In the genomic region with DNA sequence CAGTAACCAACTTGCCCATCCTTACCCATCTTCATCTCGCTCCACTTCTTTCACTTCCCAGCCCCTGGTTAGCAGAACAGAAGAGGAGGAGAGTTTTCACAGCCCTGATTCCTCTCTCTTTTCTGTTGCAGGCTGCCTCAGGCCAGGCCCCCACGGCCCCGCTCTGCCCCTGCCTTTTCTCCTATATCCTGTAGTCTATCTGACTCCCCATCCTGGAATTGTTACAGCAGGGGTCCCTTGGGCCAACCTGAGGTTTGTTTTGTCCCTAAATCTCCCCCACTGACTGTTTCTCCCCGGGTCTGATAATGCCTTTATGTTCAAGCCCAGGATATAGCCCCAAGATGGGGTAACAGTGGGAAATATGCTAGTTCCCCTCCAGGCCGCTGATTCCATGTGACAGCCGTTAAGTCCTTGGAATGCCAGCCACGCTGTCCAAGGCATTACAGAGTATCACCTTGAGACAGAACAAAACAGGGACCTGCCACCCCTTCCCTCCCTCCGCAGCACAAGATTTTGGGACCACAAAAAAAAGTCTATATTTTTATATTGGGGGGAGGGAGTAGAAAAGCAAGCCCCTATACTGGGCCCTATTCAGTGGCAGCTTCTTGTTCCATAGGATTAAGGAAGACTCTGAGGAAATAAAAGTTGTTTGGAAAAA, we compare ENCODE assay signal across 1 cellular context.
TF ChIP-seq lines count a peak whose summit lies in the region.

No MANE protein-coding gene starts in this region.

TF ChIP-seq in endothelial cell of umbilical vein, 7 proteins besides CTCF, POLR2A, EP300 and RAD21:
- no peak for TF ChIP-seq POLR2AphosphoS5 (IDR thresholded peaks at IDR 0.05; ENCODE audit: insufficient read depth, low read depth, low read length)
- TF ChIP-seq EZH2 (IDR thresholded peaks at IDR 0.05; ENCODE audit: borderline replicate concordance, low read depth, low read length, severe bottlenecking) = no peak
- no peak for TF ChIP-seq MYC (IDR thresholded peaks at IDR 0.05; ENCODE audit: low read depth, low read length)
- TF ChIP-seq FOS (IDR thresholded peaks at IDR 0.05; ENCODE audit: borderline replicate concordance, insufficient read depth, low read length) = no peak
- TF ChIP-seq JUN (IDR thresholded peaks at IDR 0.05; ENCODE audit: borderline replicate concordance, insufficient read depth, insufficient read length, low read depth) = no peak
- TF ChIP-seq GATA2 (IDR thresholded peaks at IDR 0.05; ENCODE audit: insufficient read depth, insufficient read length, low read depth, low read length) = no peak
- TF ChIP-seq, protein P1, sequence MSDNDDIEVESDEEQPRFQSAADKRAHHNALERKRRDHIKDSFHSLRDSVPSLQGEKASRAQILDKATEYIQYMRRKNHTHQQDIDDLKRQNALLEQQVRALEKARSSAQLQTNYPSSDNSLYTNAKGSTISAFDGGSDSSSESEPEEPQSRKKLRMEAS (IDR thresholded peaks at IDR 0.05; ENCODE audit: insufficient read depth, insufficient read length) = no peak
